19 cellular contexts compared by ENCODE assay signal in the genomic region with DNA sequence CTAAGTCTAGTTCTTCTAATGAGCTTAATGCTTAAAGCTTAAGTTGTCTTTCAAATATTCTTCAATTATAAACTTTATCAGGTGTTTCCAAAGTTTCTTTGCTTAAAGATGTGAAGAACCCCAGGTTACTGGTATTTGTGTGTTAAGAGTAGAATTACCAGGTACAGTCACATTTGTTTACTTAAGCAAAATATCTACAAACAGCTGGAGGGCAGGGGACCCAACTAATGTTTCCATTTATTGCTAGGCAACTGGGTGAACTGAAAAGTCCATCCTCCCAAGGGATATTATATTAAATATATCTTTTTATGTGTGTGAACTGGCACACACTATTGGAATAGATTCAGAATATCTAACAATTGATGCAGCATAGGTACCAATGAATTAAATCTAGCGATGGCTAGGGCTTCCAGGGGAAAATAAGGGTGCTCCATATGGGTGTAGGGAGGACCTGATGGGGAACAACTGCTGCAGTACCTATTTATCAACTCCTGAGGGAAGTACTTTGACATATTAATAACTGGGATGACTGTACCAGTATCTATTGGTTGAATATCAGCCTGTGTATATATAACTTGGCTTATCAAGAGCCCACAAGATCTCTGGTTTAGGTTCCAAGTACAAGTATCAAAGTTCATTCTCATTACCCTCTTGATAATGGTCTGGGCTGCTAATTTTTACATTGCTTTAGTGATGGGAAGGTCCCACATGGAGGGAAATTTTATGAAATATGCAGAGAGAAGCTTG. TPM values are rescaled to one million over a fixed set of nuclear protein-coding genes. Genes with fewer than 3 reads are reported as not detected.
DNase-seq lines count a peak whose midpoint lies in the region; ATAC-seq, FAIRE-seq and TF ChIP-seq lines count a peak whose summit lies in the region.
"Had no signal": no experiment of that assay in that cellular context is flagged by ENCODE, and none has a peak within 500 bp of the region (broad histone marks: within the 10 kb centered on the region; RNA-seq: fewer than 3 reads in every experiment).

No MANE protein-coding gene starts in this region.

- no peak for TF ChIP-seq EP300 in A549 (IDR thresholded peaks at IDR 0.05)

- no peak for TF ChIP-seq POLR2A in A549 (IDR thresholded peaks at IDR 0.05; ENCODE audit: low read length)

- H3K4me1 ChIP-seq in A549: peaks cover 21% of the 10 kb centered on the region; the same call in 2 of the 3 replicates
- H3K4me1 ChIP-seq in Panc1 (ENCODE audit: control insufficient read depth, insufficient read depth, low read length): peaks cover 18% of the 10 kb centered on the region
- H3K4me1 ChIP-seq: tibial artery had no signal

- TF ChIP-seq RAD21 in A549 (conservative IDR thresholded peaks at IDR 0.05 in 1 of 2, IDR thresholded peaks at IDR 0.05 in 1 of 2): peak in 1 of 2 experiments; percentile 5; a peak in 1 of 5 replicates

- DNase-seq in A549 (ENCODE audit: low read depth in 1 of 2, low spot score in 1 of 2): no peak
- DNase-seq in NCI-H146 (lab: John Stamatoyannopoulos, UW): peak; percentile 63
- no peak for DNase-seq in Panc1 (ENCODE audit: low read depth, low spot score)
- no peak for DNase-seq in memory B cell (ENCODE audit: low spot score in 2 of 2)
- DNase-seq in progenitor cell of endocrine pancreas (ENCODE audit: low spot score, unreplicated experiment): no peak
- DNase-seq in activated naive CD8-positive, alpha-beta T cell treated with anti-CD3 and anti-CD28 coated beads for 36 hours: no peak
- DNase-seq in activated CD4-positive, alpha-beta T cell treated with anti-CD3 and anti-CD28 coated beads, Interleukin-2, amount 10 ng/mL, durations not matched to agents 24 days and 14 days: no peak
- DNase-seq: activated T-cell treated with anti-CD3 and anti-CD28 coated beads, Interleukin-2, amount 50 U/mL, for 4 hours; CD4-positive, alpha-beta T cell; cortex of kidney; stimulated activated naive CD4-positive, alpha-beta T cell treated with Interleukin-2 at 50 U/mL for 16 hours; tibial artery had no signal

- POLR2A ChIA-PET in A549 (lab: Yijun Ruan, JAX) (no interaction called here), Panc1 (lab: Charles Lee) (no interaction called here)

- CTCF ChIA-PET in A549 (lab: Yijun Ruan, JAX): interaction anchor here (0.6 to 2.6 kb wide), 35 partner anchors 9 to 1463 kb away, joined by 3 to 27 read pairs (median 4); a partner anchor contains a TSS
- CTCF ChIA-PET in Panc1 (lab: Charles Lee): interaction anchor here (0.7 to 1.5 kb wide), 5 partner anchors 26 to 789 kb away, joined by 4 to 7 read pairs (median 5); no protein-coding TSS in a partner anchor

- H3K27me3 ChIP-seq in Panc1 (ENCODE audit: control insufficient read depth, insufficient read depth, low read length): no peaks in the 10 kb centered on the region
- H3K27me3 ChIP-seq: tibial artery had no signal

- peak; percentile 34 to 72; a peak in 4 of 6 replicates for ATAC-seq in A549
- no peak for ATAC-seq in Panc1
- ATAC-seq in memory B cell (ENCODE audit: low read depth): no peak
- ATAC-seq in GM19397 (IDR thresholded peaks at IDR 0.05; ENCODE audit: unreplicated experiment): no peak

- peak overlapping the region; percentile 9 to 15; a peak in 1 of 6 replicates for H3K27ac ChIP-seq in A549
- H3K27ac ChIP-seq in Panc1 (ENCODE audit: low read length): peak overlapping the region; percentile 55; the same call in 1 of the 2 replicates
- H3K27ac ChIP-seq: tibial artery had no signal

- H3K4me3 ChIP-seq in A549 (no peak overlapping the region), Panc1 (ENCODE audit: low read depth in 2 of 2, low read length in 2 of 2) (no peak overlapping the region)
- H3K4me3 ChIP-seq: tibial artery had no signal

- no peaks in the 10 kb centered on the region for H3K27me3 Mint-ChIP-seq in memory B cell
- no peaks in the 10 kb centered on the region for H3K27me3 Mint-ChIP-seq in progenitor cell of endocrine pancreas
- H3K27me3 Mint-ChIP-seq in activated naive CD8-positive, alpha-beta T cell treated with anti-CD3 and anti-CD28 coated beads for 36 hours: no peaks in the 10 kb centered on the region
- peaks cover 5% of the 10 kb centered on the region for H3K27me3 Mint-ChIP-seq in activated CD4-positive, alpha-beta T cell treated with anti-CD3 and anti-CD28 coated beads, Interleukin-2, amount 10 ng/mL, durations not matched to agents 24 days and 14 days
- H3K27me3 Mint-ChIP-seq: CD4-positive, alpha-beta T cell had no signal

- no peaks in the 10 kb centered on the region for H3K36me3 ChIP-seq in Panc1 (ENCODE audit: control insufficient read depth, insufficient read depth, low read length)
- H3K36me3 ChIP-seq: tibial artery had no signal

- no TSS peak for BruUV-seq in Panc1 (replicated peaks; lab: Mats Ljungman, UMichigan)

- H3K9me3 ChIP-seq in A549 (no peaks in the 10 kb centered on the region), Panc1 (ENCODE audit: control insufficient read depth, insufficient read depth, low read depth, low read length) (no peaks in the 10 kb centered on the region)
- H3K9me3 ChIP-seq: tibial artery had no signal

- H3K9me3 Mint-ChIP-seq in memory B cell: no peaks in the 10 kb centered on the region
- peaks cover 7% of the 10 kb centered on the region for H3K9me3 Mint-ChIP-seq in progenitor cell of endocrine pancreas (ENCODE audit: low read depth)
- no peaks in the 10 kb centered on the region for H3K9me3 Mint-ChIP-seq in activated naive CD8-positive, alpha-beta T cell treated with anti-CD3 and anti-CD28 coated beads for 36 hours
- H3K9me3 Mint-ChIP-seq in activated CD4-positive, alpha-beta T cell treated with anti-CD3 and anti-CD28 coated beads, Interleukin-2, amount 10 ng/mL, durations not matched to agents 24 days and 14 days: no peaks in the 10 kb centered on the region
- H3K9me3 Mint-ChIP-seq: activated naive CD4-positive, alpha-beta T cell treated with anti-CD3 and anti-CD28 coated beads, Interleukin-2, amount 50 U/mL, for 72 hours; activated T-cell treated with anti-CD3 and anti-CD28 coated beads, Interleukin-2, amount 50 U/mL, for 4 hours; CD4-positive, alpha-beta T cell had no signal

- H3K4me2 ChIP-seq in A549: peak overlapping the region; percentile 15; the same call in 1 of the 3 replicates

- no peaks in the 10 kb centered on the region for H3K4me1 Mint-ChIP-seq in memory B cell
- peaks cover 27% of the 10 kb centered on the region for H3K4me1 Mint-ChIP-seq in progenitor cell of endocrine pancreas (ENCODE audit: low read depth)
- H3K4me1 Mint-ChIP-seq in activated naive CD8-positive, alpha-beta T cell treated with anti-CD3 and anti-CD28 coated beads for 36 hours: peaks cover 8% of the 10 kb centered on the region
- H3K4me1 Mint-ChIP-seq in activated CD4-positive, alpha-beta T cell treated with anti-CD3 and anti-CD28 coated beads, Interleukin-2, amount 10 ng/mL, durations not matched to agents 24 days and 14 days: no peaks in the 10 kb centered on the region
- H3K4me1 Mint-ChIP-seq: H9 had no signal

- no peak for FAIRE-seq in A549 (lab: Jason Lieb, UNC)

- TF ChIP-seq CTCF in A549 (IDR thresholded peaks at IDR 0.05) (no peak; the same call in 2 of the 3 replicates), Panc1 (IDR thresholded peaks at IDR 0.05) (no peak), progenitor cell of endocrine pancreas (IDR thresholded peaks at IDR 0.05; ENCODE audit: unreplicated experiment) (no peak)

- no peak overlapping the region for H3K4me3 Mint-ChIP-seq in memory B cell
- H3K4me3 Mint-ChIP-seq in progenitor cell of endocrine pancreas (ENCODE audit: low read depth): no peak overlapping the region
- H3K4me3 Mint-ChIP-seq in activated naive CD8-positive, alpha-beta T cell treated with anti-CD3 and anti-CD28 coated beads for 36 hours: no peak overlapping the region
- H3K4me3 Mint-ChIP-seq in activated CD4-positive, alpha-beta T cell treated with anti-CD3 and anti-CD28 coated beads, Interleukin-2, amount 10 ng/mL, durations not matched to agents 24 days and 14 days: no peak overlapping the region
- H3K4me3 Mint-ChIP-seq: activated CD8-positive, alpha-beta T cell treated with anti-CD3 and anti-CD28 coated beads, Interleukin-2, amount 10 ng/mL, durations not matched to agents 7 days and 5 days; activated T-cell treated with anti-CD3 and anti-CD28 coated beads, Interleukin-2, amount 50 U/mL, for 4 hours; CD4-positive, alpha-beta T cell; H9; WTC11 had no signal

- intact Hi-C loops in Panc1 (cut with micrococcal nuclease; ENCODE audit: unreplicated experiment): loop anchor here (1.0 to 10.0 kb wide), 3 partner anchors 26 to 753 kb away; no protein-coding TSS in a partner anchor
- intact Hi-C loops in activated CD4-positive, alpha-beta T cell treated with anti-CD3 and anti-CD28 coated beads, Interleukin-2, amount 10 ng/mL, durations not matched to agents 24 days and 14 days (cut with micrococcal nuclease): loop anchor here (2.0 to 5.0 kb wide), 2 partner anchors 27 to 1455 kb away; no protein-coding TSS in a partner anchor

- in situ Hi-C loops in Panc1 (cut with HindIII; ENCODE audit: low pct_unique_long_range_greater_than_20kb, low sequenced_read_pairs): no loop called here

- 100% methylated on average over 1 of the region's 1 CpG for WGBS in A549 (ENCODE audit: missing lambda C conversion rate)

- H3K36me3 Mint-ChIP-seq in memory B cell (no peaks in the 10 kb centered on the region), progenitor cell of endocrine pancreas (ENCODE audit: insufficient read depth) (no peaks in the 10 kb centered on the region)
- no peaks in the 10 kb centered on the region for H3K36me3 Mint-ChIP-seq in activated naive CD8-positive, alpha-beta T cell treated with anti-CD3 and anti-CD28 coated beads for 36 hours
- no peaks in the 10 kb centered on the region for H3K36me3 Mint-ChIP-seq in activated CD4-positive, alpha-beta T cell treated with anti-CD3 and anti-CD28 coated beads, Interleukin-2, amount 10 ng/mL, durations not matched to agents 24 days and 14 days (ENCODE audit: low read depth)
- H3K36me3 Mint-ChIP-seq: activated naive CD4-positive, alpha-beta T cell treated with anti-CD3 and anti-CD28 coated beads, Interleukin-2, amount 50 U/mL, for 72 hours had no signal

- H3K27ac Mint-ChIP-seq in memory B cell (peak overlapping the region; percentile 5), progenitor cell of endocrine pancreas (no peak overlapping the region)
- no peak overlapping the region for H3K27ac Mint-ChIP-seq in activated naive CD8-positive, alpha-beta T cell treated with anti-CD3 and anti-CD28 coated beads for 36 hours
- no peak overlapping the region for H3K27ac Mint-ChIP-seq in activated CD4-positive, alpha-beta T cell treated with anti-CD3 and anti-CD28 coated beads, Interleukin-2, amount 10 ng/mL, durations not matched to agents 24 days and 14 days
- H3K27ac Mint-ChIP-seq: activated CD8-positive, alpha-beta T cell treated with anti-CD3 and anti-CD28 coated beads, Interleukin-2, amount 10 ng/mL, durations not matched to agents 7 days and 5 days; activated naive CD4-positive, alpha-beta T cell treated with anti-CD3 and anti-CD28 coated beads, Interleukin-2, amount 50 U/mL, for 72 hours; CD4-positive, alpha-beta T cell; H9; WTC11 had no signal

RNA-seq across cellular contexts. Expression of a gene that starts 10.3 kb away (rescaled TPM):
- polyA plus RNA-seq in A549 (2011; rRNA removed) (0.36 and 0.52 TPM in 2 replicates), A549 (2017; fragmentation: RNase III; extraction: RNeasy Plus Mini Kit Qiagen cat#74134 plus additional on column Dnase treatment) (not detected in 3 replicates)
- polyA plus RNA-seq in A549 (2012; cell fraction: cytosol; rRNA removed): not detected in 2 replicates
- polyA plus RNA-seq in A549 (2012; cell fraction: nucleus; rRNA removed): not detected in 2 replicates
- polyA minus RNA-seq in A549 (2011; rRNA and poly(A)+ RNA removed): not detected in 2 replicates
- total RNA-seq in Panc1 (2021; ENCODE audit: unreplicated experiment) (not detected), progenitor cell of endocrine pancreas (5.8 and 13.3 TPM in 2 replicates)
- not detected for polyA plus RNA-seq in Panc1 (2012; ENCODE audit: insufficient read length)
- not detected for total RNA-seq in activated naive CD8-positive, alpha-beta T cell treated with anti-CD3 and anti-CD28 coated beads for 36 hours
- not detected in 2 replicates for total RNA-seq in activated CD4-positive, alpha-beta T cell treated with anti-CD3 and anti-CD28 coated beads, Interleukin-2, amount 10 ng/mL, durations not matched to agents 24 days and 14 days
- total RNA-seq: activated CD8-positive, alpha-beta T cell treated with anti-CD3 and anti-CD28 coated beads, Interleukin-2, amount 10 ng/mL, durations not matched to agents 7 days and 5 days; activated naive CD4-positive, alpha-beta T cell treated with anti-CD3 and anti-CD28 coated beads, Interleukin-2, amount 50 U/mL, for 72 hours; activated T-cell treated with anti-CD3 and anti-CD28 coated beads, Interleukin-2, amount 50 U/mL, for 4 hours; CD4-positive, alpha-beta T cell; H9; kidney epithelial cell; mononuclear cell; WTC11 had no signal

Comparison
In these comparisons a context has a peak if more than half of its experiments do, and no peak if none do; other contexts are left out.
1. ATAC-seq: peak in A549 (2 of 2); none in Panc1 (single experiment), memory B cell (single experiment) and GM19397 (single experiment).